11 cellular contexts compared by ENCODE assay signal in the genomic region with DNA sequence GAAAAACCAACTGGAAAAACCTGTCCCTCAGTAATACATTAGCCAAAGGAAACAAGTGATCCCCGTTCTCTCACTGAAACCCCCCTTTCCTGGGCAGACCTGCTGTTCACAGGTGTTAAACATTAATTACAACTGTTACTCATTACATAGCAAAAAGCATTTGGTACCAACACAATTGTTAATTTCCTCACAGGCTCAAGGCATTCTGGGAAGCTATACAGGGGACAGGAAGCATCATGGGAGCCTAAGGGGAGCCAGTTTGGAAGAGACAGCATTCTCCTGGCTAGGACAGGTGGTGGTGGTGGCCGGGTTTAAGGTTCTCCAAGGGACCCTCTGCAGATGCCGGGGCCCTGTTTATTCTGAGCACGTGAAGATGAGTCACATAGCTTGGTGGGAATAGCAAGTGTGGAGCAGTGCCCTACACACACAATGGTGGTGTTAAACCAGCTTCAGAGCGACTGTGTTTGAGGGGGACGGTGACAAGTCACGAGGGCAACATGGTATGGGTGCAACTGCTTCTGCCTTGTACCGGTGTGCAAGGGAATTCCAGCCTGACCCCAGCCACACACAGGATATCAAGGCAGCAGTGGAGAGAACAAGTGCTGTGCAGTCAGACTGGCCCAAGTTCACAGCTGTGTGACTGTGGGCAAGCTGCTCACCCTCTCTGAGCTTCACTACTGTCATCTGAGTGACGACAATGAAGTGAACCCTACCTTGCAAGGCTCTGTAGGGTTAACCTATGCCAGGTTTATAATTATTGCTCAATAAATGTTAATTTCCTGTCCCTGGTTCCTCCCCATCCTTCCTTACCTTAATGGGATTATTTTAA.
DNase-seq lines count a peak whose midpoint lies in the region; ATAC-seq and TF ChIP-seq lines count a peak whose summit lies in the region.
"Had no signal": no experiment of that assay in that cellular context is flagged by ENCODE, and none has a peak within 500 bp of the region (broad histone marks: within the 10 kb centered on the region; RNA-seq: fewer than 3 reads in every experiment).

No MANE protein-coding gene starts in this region.

- ATAC-seq in GM18858 (IDR thresholded peaks at IDR 0.05; ENCODE audit: unreplicated experiment) (no peak), GM21786 (IDR thresholded peaks at IDR 0.05; ENCODE audit: unreplicated experiment) (no peak)

- no peak overlapping the region for H2AFZ ChIP-seq in hepatocyte
- no peak overlapping the region for H2AFZ ChIP-seq in smooth muscle cell (ENCODE audit: low read depth)

- H3K4me2 ChIP-seq in hepatocyte: no peak overlapping the region
- no peak overlapping the region for H3K4me2 ChIP-seq in smooth muscle cell

- DNase-seq in GM19238 (ENCODE audit: insufficient read length, low spot score) (peak; percentile 23), RPMI7951 (ENCODE audit: low read depth) (peak; percentile 35), hepatocyte (ENCODE audit: low spot score) (peak; percentile 77), smooth muscle cell (lab: John Stamatoyannopoulos, UW; ENCODE audit: unreplicated experiment) (no peak), SIG-M5 treated with dmso at 0.1 percent for 504 hours (lab: John Stamatoyannopoulos, UW; ENCODE audit: unreplicated experiment) (no peak), RKO (ENCODE audit: low spot score) (no peak)
- DNase-seq: activated CD4-positive, alpha-beta T cell treated with anti-CD3 and anti-CD28 coated beads, Interleukin-2, amount 50 U/mL, for 48 hours; NCI-H187 had no signal

- H3K9ac ChIP-seq in smooth muscle cell (ENCODE audit: low read depth): peak overlapping the region; percentile 22

- H3K36me3 ChIP-seq in hepatocyte (replicated peaks; ENCODE audit: insufficient read depth, low read depth): no peaks in the 10 kb centered on the region
- no peaks in the 10 kb centered on the region for H3K36me3 ChIP-seq in smooth muscle cell (ENCODE audit: low read depth)

- no peaks in the 10 kb centered on the region for H3K9me3 ChIP-seq in hepatocyte (ENCODE audit: low read depth)
- H3K9me3 ChIP-seq in smooth muscle cell (replicated peaks; ENCODE audit: low read depth): no peaks in the 10 kb centered on the region
- H3K9me3 ChIP-seq: SJCRH30 had no signal

- H3K27ac ChIP-seq in hepatocyte (peak overlapping the region; percentile 97), smooth muscle cell (ENCODE audit: low read depth) (peak overlapping the region; percentile 63)
- H3K27ac ChIP-seq: SJCRH30 had no signal

- TF ChIP-seq CTCF in hepatocyte (IDR thresholded peaks at IDR 0.05; ENCODE audit: poor library complexity): no peak
- TF ChIP-seq CTCF in smooth muscle cell (IDR thresholded peaks at IDR 0.05; ENCODE audit: borderline replicate concordance, insufficient read depth, poor library complexity, severe bottlenecking): no peak

- peaks cover 13% of the 10 kb centered on the region for H3K79me2 ChIP-seq in hepatocyte
- H3K79me2 ChIP-seq in smooth muscle cell (ENCODE audit: low read depth): peaks cover 44% of the 10 kb centered on the region

- H3K9me2 ChIP-seq in hepatocyte (replicated peaks; ENCODE audit: insufficient read depth): no peaks in the 10 kb centered on the region

- H3K27me3 ChIP-seq in hepatocyte (no peaks in the 10 kb centered on the region), smooth muscle cell (ENCODE audit: low read depth) (no peaks in the 10 kb centered on the region)
- H3K27me3 ChIP-seq: SJCRH30 had no signal

- H3K4me3 ChIP-seq in hepatocyte (no peak overlapping the region), smooth muscle cell (no peak overlapping the region)
- H3K4me3 ChIP-seq: SJCRH30 had no signal

- WGBS in hepatocyte (ENCODE audit: low lambda C conversion rate, missing lambda C conversion rate): 51% methylated on average over 9 of the region's 9 CpGs
- 77% methylated on average over 9 of the region's 9 CpGs for WGBS in smooth muscle cell (ENCODE audit: low lambda C conversion rate)

- H3K4me1 ChIP-seq in hepatocyte (ENCODE audit: insufficient read depth) (peaks cover 68% of the 10 kb centered on the region), smooth muscle cell (ENCODE audit: low read depth) (no peaks in the 10 kb centered on the region)

- no peaks in the 10 kb centered on the region for H3F3A ChIP-seq in smooth muscle cell (ENCODE audit: low read depth)

- H4K20me1 ChIP-seq in hepatocyte (ENCODE audit: insufficient read depth, poor library complexity, severe bottlenecking): no peaks in the 10 kb centered on the region
- H4K20me1 ChIP-seq in smooth muscle cell (ENCODE audit: low read depth): peaks cover 34% of the 10 kb centered on the region

Comparison
In these comparisons a context has a peak if more than half of its experiments do, and no peak if none do; other contexts are left out.
1. DNase-seq: peak in GM19238 (single experiment), RPMI7951 (single experiment) and hepatocyte (single experiment); none in smooth muscle cell (single experiment), SIG-M5 treated with dmso at 0.1 percent for 504 hours (single experiment) and RKO (single experiment).